Comparison of ENCODE assay signal across 33 cellular contexts in the genomic region with DNA sequence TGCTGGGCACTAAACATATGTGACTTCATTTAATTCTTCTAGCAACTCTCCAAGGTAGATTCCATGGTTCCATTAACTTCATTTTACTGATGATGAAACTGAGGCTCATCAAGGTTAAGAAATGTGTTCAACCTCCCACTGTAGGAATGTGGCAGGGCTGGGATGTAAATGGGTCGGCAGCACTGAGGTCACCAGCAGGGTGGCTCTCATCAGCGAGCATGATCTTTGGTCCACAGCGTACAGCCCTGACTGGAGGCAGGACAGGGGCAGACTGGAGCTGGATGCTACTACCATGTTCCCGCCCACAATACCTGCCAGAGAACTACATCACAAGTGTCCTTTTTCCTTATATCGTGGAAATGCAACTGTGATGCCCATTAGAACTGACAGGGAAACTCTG. TPM values are rescaled to one million over a fixed set of nuclear protein-coding genes. Genes with fewer than 3 reads are reported as not detected.
A peak's percentile ranks its signal among the peaks of the same experiment; 100 is the strongest.
DNase-seq lines count a peak whose midpoint lies in the region; ATAC-seq, FAIRE-seq and TF ChIP-seq lines count a peak whose summit lies in the region.
"Had no signal": no experiment of that assay in that cellular context is flagged by ENCODE, and none has a peak within 500 bp of the region (broad histone marks: within the 10 kb centered on the region; RNA-seq: fewer than 3 reads in every experiment).

No MANE protein-coding gene starts in this region.

- 62 to 78% (median 77%) methylated on average over 5 of the region's 5 CpGs for WGBS in small intestine, 3 donors

- H3K36me3 ChIP-seq in GM23338 (ENCODE audit: insufficient read depth): no peaks in the 10 kb centered on the region; the same call in 1 of the 2 replicates
- peaks cover 2 to 10% of the 10 kb centered on the region in 2 donors for H3K36me3 ChIP-seq in small intestine (ENCODE audit: control insufficient read depth in 2 of 2, insufficient read depth in 2 of 2, low read length in 2 of 2)

- H3K27ac ChIP-seq in GM23338 (ENCODE audit: low read depth): no peak overlapping the region
- H3K27ac ChIP-seq in small intestine (ENCODE audit: low read depth in 1 of 2, low read length in 1 of 2): no peak overlapping the region
- H3K27ac ChIP-seq: BLaER1 treated with 17β-estradiol and CSF1 and Interleukin-3, amounts not matched to agents 10 nM and 100 nM; upper lobe of right lung had no signal

- no peak for DNase-seq in GM23338 (ENCODE audit: low spot score)
- no peak for DNase-seq in chondrocyte (ENCODE audit: low spot score)
- DNase-seq in left colon: peak in 1 of 2 donors; percentile 49
- DNase-seq in small intestine: peak; percentile 40
- no peak for DNase-seq in activated CD8-positive, alpha-beta T cell treated with anti-CD3 and anti-CD28 coated beads for 36 hours
- no peak for DNase-seq in NCI-H1105 (lab: John Stamatoyannopoulos, UW)
- no peak for DNase-seq in iPS-NIHi7 (ENCODE audit: extremely low spot score)
- DNase-seq: activated CD8-positive, alpha-beta memory T cell treated with anti-CD3 and anti-CD28 coated beads, Interleukin-2, amount 10 ng/mL, durations not matched to agents 7 days and 5 days; activated gamma-delta T cell treated with Interleukin-2 at 50 U/mL for 16 hours; activated naive CD8-positive, alpha-beta T cell treated with anti-CD3 and anti-CD28 coated beads, Interleukin-2, amount 10 ng/mL, durations not matched to agents 7 days and 5 days; activated T-cell treated with anti-CD3 and anti-CD28 coated beads, Interleukin-2, amount 50 U/mL, for 4 hours; caudate nucleus; DMS53; GDM1; GOT3; KG1; MM.1S; naive B cell; NCI-H2081 treated with DMSO at 0.1 percent for 48 hours; NCI-H226; NCI-H69; stimulated activated CD4-positive, alpha-beta T cell treated with anti-CD3 and anti-CD28 coated beads, Interleukin-15, amount 100 ng/mL, for 24 hours; stimulated activated CD4-positive, alpha-beta T cell treated with anti-CD3 and anti-CD28 coated beads, Interleukin-4, amount 100 ng/mL, for 4 hours; T-helper 2 cell; upper lobe of right lung had no signal

- ATAC-seq in GM23338 (peak; percentile 13; the same call in 1 of the 3 replicates), left colon (peak; percentile 39), HG02763 (IDR thresholded peaks at IDR 0.05; ENCODE audit: unreplicated experiment) (no peak)
- ATAC-seq in activated CD8-positive, alpha-beta T cell treated with anti-CD3 and anti-CD28 coated beads for 36 hours: no peak
- ATAC-seq: activated CD8-positive, alpha-beta memory T cell treated with anti-CD3 and anti-CD28 coated beads, Interleukin-2, amount 10 ng/mL, durations not matched to agents 7 days and 5 days; activated T-cell treated with anti-CD3 and anti-CD28 coated beads, Interleukin-2, amount 50 U/mL, for 4 hours; left lobe of liver; Right ventricle myocardium inferior; upper lobe of right lung had no signal

- H3K27me3 Mint-ChIP-seq in GM23338 (ENCODE audit: insufficient read depth, low read depth, poor library complexity): peaks cover 1% of the 10 kb centered on the region
- H3K27me3 Mint-ChIP-seq in chondrocyte (ENCODE audit: low read depth): no peaks in the 10 kb centered on the region
- no peaks in the 10 kb centered on the region for H3K27me3 Mint-ChIP-seq in activated CD8-positive, alpha-beta T cell treated with anti-CD3 and anti-CD28 coated beads for 36 hours
- H3K27me3 Mint-ChIP-seq: activated CD8-positive, alpha-beta memory T cell treated with anti-CD3 and anti-CD28 coated beads, Interleukin-2, amount 10 ng/mL, durations not matched to agents 7 days and 5 days; activated naive CD8-positive, alpha-beta T cell treated with anti-CD3 and anti-CD28 coated beads, Interleukin-2, amount 10 ng/mL, durations not matched to agents 7 days and 5 days; dendritic cell treated with granulocyte-macrophage colony-stimulating factor and Interleukin-4, amounts not matched to agents 40 ng/mL and 50 ng/mL, for 4 days; naive B cell had no signal

- H3K4me1 Mint-ChIP-seq in GM23338 (peaks cover 17% of the 10 kb centered on the region), chondrocyte (ENCODE audit: low read depth) (peaks cover 90% of the 10 kb centered on the region)
- peaks cover 75% of the 10 kb centered on the region for H3K4me1 Mint-ChIP-seq in activated CD8-positive, alpha-beta T cell treated with anti-CD3 and anti-CD28 coated beads for 36 hours (ENCODE audit: low read depth)

- no peaks in the 10 kb centered on the region for H3K9me3 ChIP-seq in small intestine (ENCODE audit: control insufficient read depth, low read depth)
- H3K9me3 ChIP-seq: BLaER1 treated with 17β-estradiol and CSF1 and Interleukin-3, amounts not matched to agents 10 nM and 100 nM; upper lobe of right lung had no signal

- H3K36me3 Mint-ChIP-seq in GM23338 (ENCODE audit: low read depth) (peaks cover 13% of the 10 kb centered on the region), chondrocyte (ENCODE audit: low read depth) (peaks cover 8% of the 10 kb centered on the region)
- H3K36me3 Mint-ChIP-seq in activated CD8-positive, alpha-beta T cell treated with anti-CD3 and anti-CD28 coated beads for 36 hours (ENCODE audit: low read depth): peaks cover 25% of the 10 kb centered on the region

- no peak for TF ChIP-seq CTCF in GM23338 (conservative IDR thresholded peaks at IDR 0.05; ENCODE audit: low read depth in 2 of 2)
- TF ChIP-seq CTCF in chondrocyte (IDR thresholded peaks at IDR 0.05): no peak
- no peak for TF ChIP-seq CTCF in activated CD8-positive, alpha-beta T cell treated with anti-CD3 and anti-CD28 coated beads for 36 hours (IDR thresholded peaks at IDR 0.05)

- H2AFZ ChIP-seq in GM23338: no peak overlapping the region

- no peaks in the 10 kb centered on the region for H3K27me3 ChIP-seq in GM23338 (ENCODE audit: insufficient read depth)
- no peaks in the 10 kb centered on the region for H3K27me3 ChIP-seq in small intestine (ENCODE audit: control insufficient read depth in 2 of 2, insufficient read depth in 2 of 2, low read length in 2 of 2)
- H3K27me3 ChIP-seq: BLaER1 treated with 17β-estradiol and CSF1 and Interleukin-3, amounts not matched to agents 10 nM and 100 nM; upper lobe of right lung had no signal

- CTCF ChIA-PET in activated CD8-positive, alpha-beta T cell treated with anti-CD3 and anti-CD28 coated beads for 36 hours (lab: Charles Lee): interaction anchor here (1.3 kb wide), 1 partner anchor 152 kb away, joined by 3 read pairs; no protein-coding TSS in a partner anchor

- no peak overlapping the region for H3K4me3 ChIP-seq in GM23338
- H3K4me3 ChIP-seq in small intestine (ENCODE audit: low read depth in 1 of 2, low read length in 2 of 2): no peak overlapping the region
- H3K4me3 ChIP-seq: BLaER1 treated with 17β-estradiol and CSF1 and Interleukin-3, amounts not matched to agents 10 nM and 100 nM; upper lobe of right lung had no signal

- no peaks in the 10 kb centered on the region for H3F3A ChIP-seq in GM23338 (replicated peaks; ENCODE audit: low read depth)

- POLR2A ChIA-PET in activated CD8-positive, alpha-beta T cell treated with anti-CD3 and anti-CD28 coated beads for 36 hours (lab: Charles Lee): no interaction called here

- H3K27ac Mint-ChIP-seq in GM23338 (no peak overlapping the region), chondrocyte (ENCODE audit: unreplicated experiment) (peak overlapping the region; percentile 90)
- H3K27ac Mint-ChIP-seq in activated CD8-positive, alpha-beta T cell treated with anti-CD3 and anti-CD28 coated beads for 36 hours: no peak overlapping the region
- H3K27ac Mint-ChIP-seq: activated CD8-positive, alpha-beta memory T cell treated with anti-CD3 and anti-CD28 coated beads, Interleukin-2, amount 10 ng/mL, durations not matched to agents 7 days and 5 days; activated naive CD8-positive, alpha-beta T cell treated with anti-CD3 and anti-CD28 coated beads, Interleukin-2, amount 10 ng/mL, durations not matched to agents 7 days and 5 days had no signal

- no peak for FAIRE-seq in small intestine (lab: Jason Lieb, UNC)
- FAIRE-seq: astrocyte, endometrium, frontal cortex had no signal

- H3K9me2 ChIP-seq in GM23338 (ENCODE audit: insufficient read depth): no peaks in the 10 kb centered on the region

- H3K9me3 Mint-ChIP-seq in GM23338 (no peaks in the 10 kb centered on the region), chondrocyte (ENCODE audit: low read depth) (no peaks in the 10 kb centered on the region)
- no peaks in the 10 kb centered on the region for H3K9me3 Mint-ChIP-seq in activated CD8-positive, alpha-beta T cell treated with anti-CD3 and anti-CD28 coated beads for 36 hours
- H3K9me3 Mint-ChIP-seq: activated naive CD8-positive, alpha-beta T cell treated with anti-CD3 and anti-CD28 coated beads, Interleukin-2, amount 10 ng/mL, durations not matched to agents 7 days and 5 days; activated T-cell treated with anti-CD3 and anti-CD28 coated beads, Interleukin-2, amount 50 U/mL, for 4 hours; dendritic cell treated with granulocyte-macrophage colony-stimulating factor and Interleukin-4, amounts not matched to agents 40 ng/mL and 50 ng/mL, for 4 days; naive B cell had no signal

- H3K79me2 ChIP-seq in GM23338 (replicated peaks; ENCODE audit: insufficient read depth): peaks cover 43% of the 10 kb centered on the region

- H4K20me1 ChIP-seq in GM23338 (replicated peaks; ENCODE audit: insufficient read depth): no peaks in the 10 kb centered on the region

- no peak overlapping the region for H3K4me2 ChIP-seq in GM23338

- H3K4me3 Mint-ChIP-seq in GM23338 (no peak overlapping the region), chondrocyte (ENCODE audit: unreplicated experiment) (peak overlapping the region; percentile 28)
- no peak overlapping the region for H3K4me3 Mint-ChIP-seq in activated CD8-positive, alpha-beta T cell treated with anti-CD3 and anti-CD28 coated beads for 36 hours
- H3K4me3 Mint-ChIP-seq: activated CD8-positive, alpha-beta memory T cell treated with anti-CD3 and anti-CD28 coated beads, Interleukin-2, amount 10 ng/mL, durations not matched to agents 7 days and 5 days; activated naive CD8-positive, alpha-beta T cell treated with anti-CD3 and anti-CD28 coated beads, Interleukin-2, amount 10 ng/mL, durations not matched to agents 7 days and 5 days; activated T-cell treated with anti-CD3 and anti-CD28 coated beads, Interleukin-2, amount 50 U/mL, for 4 hours; dendritic cell treated with granulocyte-macrophage colony-stimulating factor and Interleukin-4, amounts not matched to agents 40 ng/mL and 50 ng/mL, for 4 days had no signal

- peaks cover 9% of the 10 kb centered on the region for H3K4me1 ChIP-seq in GM23338 (ENCODE audit: insufficient read depth)
- peaks cover 9 to 18% of the 10 kb centered on the region in 2 donors for H3K4me1 ChIP-seq in small intestine (ENCODE audit: control insufficient read depth in 2 of 2, insufficient read depth in 1 of 2, low read depth in 1 of 2, low read length in 1 of 2)

- intact Hi-C loops in left colon (cut with DNase I, micrococcal nuclease): no loop called here
- intact Hi-C loops in activated CD8-positive, alpha-beta T cell treated with anti-CD3 and anti-CD28 coated beads for 36 hours (cut with micrococcal nuclease): no loop called here

TF ChIP-seq in GM23338, 12 proteins besides CTCF, POLR2A, EP300 and RAD21 (continues in another document):
- TF ChIP-seq ZNF331 (CRISPR knock-in tag; IDR thresholded peaks at IDR 0.05; ENCODE audit: low read depth): no peak

RNA-seq across cellular contexts. Expression of gene APPL2, which starts 4.6 kb away (rescaled TPM):
- 15.1 and 17.4 TPM in 2 replicates for total RNA-seq in GM23338 (2014; rRNA removed; shearing (Covaris generic))
- polyA plus RNA-seq in GM23338 (2016; fragmentation: Nextera tagmentation; extraction: Ambion mirVana) (6.2 and 9.3 TPM in 2 replicates), small intestine (10 to 100 TPM; 22.8 to 85.9 (median 79.6) TPM)
- total RNA-seq in chondrocyte (46.2 to 51.7 TPM (median 47.5 TPM) in 3 replicates), left colon (100 to 1,000 TPM; 136 to 179 TPM)
- 10 to 100 TPM; 14.5 to 15.8 TPM for total RNA-seq in activated CD8-positive, alpha-beta T cell treated with anti-CD3 and anti-CD28 coated beads for 36 hours

Comparison
In these comparisons a context has a peak if more than half of its experiments do, and no peak if none do; other contexts are left out.
1. ATAC-seq: peak in GM23338 (single experiment) and left colon (single experiment); none in activated CD8-positive, alpha-beta T cell treated with anti-CD3 and anti-CD28 coated beads for 36 hours (single experiment) and HG02763 (single experiment).